In the genomic region with DNA sequence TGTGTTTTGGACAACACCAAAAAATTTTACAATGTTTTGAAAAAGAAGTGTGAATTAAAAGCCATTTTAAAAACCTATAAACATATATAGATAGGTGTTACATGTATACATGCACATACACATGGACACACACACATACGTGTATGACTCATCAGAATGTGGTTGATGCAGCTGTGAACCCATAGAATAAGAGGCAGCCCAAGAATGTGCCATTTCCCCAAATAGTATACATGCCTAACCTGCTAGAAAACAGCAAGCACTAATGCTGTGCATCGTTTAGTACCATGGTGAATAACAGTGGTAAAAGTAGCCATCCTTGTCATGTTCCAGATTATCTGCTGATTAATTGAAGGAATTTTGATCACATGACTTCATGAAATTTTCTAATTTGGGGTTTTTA, we compare ENCODE assay signal across 19 cellular contexts.
DNase-seq lines count a peak whose midpoint lies in the region; ATAC-seq and TF ChIP-seq lines count a peak whose summit lies in the region.
"Had no signal": no experiment of that assay in that cellular context is flagged by ENCODE, and none has a peak within 500 bp of the region (broad histone marks: within the 10 kb centered on the region; RNA-seq: fewer than 3 reads in every experiment).

No MANE protein-coding gene starts in this region.

- H3K27me3 ChIP-seq in RWPE2 (ENCODE audit: insufficient read depth, poor library complexity, severe bottlenecking): no peaks in the 10 kb centered on the region

- no peak overlapping the region for H3K4me3 ChIP-seq in RWPE2 (ENCODE audit: severe bottlenecking)
- H3K4me3 ChIP-seq: SK-N-MC had no signal

- no peak for TF ChIP-seq CTCF in RWPE2 (IDR thresholded peaks at IDR 0.05; ENCODE audit: poor library complexity, severe bottlenecking)

- H3K9me3 ChIP-seq in RWPE2 (ENCODE audit: severe bottlenecking): no peaks in the 10 kb centered on the region

- no peak overlapping the region for H3K27ac ChIP-seq in RWPE2 (ENCODE audit: poor library complexity, severe bottlenecking)
- H3K27ac ChIP-seq: C4-2B, SK-N-MC had no signal

- ATAC-seq in HG02981 (IDR thresholded peaks at IDR 0.05; ENCODE audit: unreplicated experiment): peak; percentile 46
- ATAC-seq in RWPE2 (ENCODE audit: low read depth): peak; percentile 58; the same call in 2 of the 3 replicates
- no peak for ATAC-seq in HG02610 (IDR thresholded peaks at IDR 0.05; ENCODE audit: unreplicated experiment)
- ATAC-seq: HCT116, Panc1 had no signal

- peak; percentile 28 for DNase-seq in EH (ENCODE audit: low read depth)
- no peak for DNase-seq in RWPE2 (ENCODE audit: low spot score)
- DNase-seq in iris pigment epithelial cell (ENCODE audit: low read depth): peak; percentile 11
- no peak for DNase-seq in hypothalamus (lab: John Stamatoyannopoulos, UW)
- no peak for DNase-seq in NAMALWA (ENCODE audit: low spot score)
- DNase-seq in stimulated activated CD4-positive, alpha-beta T cell treated with anti-CD3 and anti-CD28 coated beads, Interleukin-15, amount 100 ng/mL, for 24 hours: no peak
- DNase-seq: DMS 273 treated with DMSO at 0.1 percent for 48 hours, NCI-H1436 treated with DMSO at 0.1 percent for 48 hours, NCI-H2029 treated with DMSO at 0.1 percent for 48 hours, NCI-H2171 treated with DMSO at 0.1 percent for 48 hours, NCI-H510A, NCI-H774, Right ventricle myocardium superior had no signal

- no peaks in the 10 kb centered on the region for H3K4me1 ChIP-seq in RWPE2 (ENCODE audit: insufficient read depth, poor library complexity, severe bottlenecking)

- no peaks in the 10 kb centered on the region for H3K36me3 ChIP-seq in RWPE2 (ENCODE audit: low read depth)

Comparison
In these comparisons a context has a peak if more than half of its experiments do, and no peak if none do; other contexts are left out.
1. DNase-seq: peak in EH (single experiment) and iris pigment epithelial cell (single experiment); none in RWPE2 (single experiment), hypothalamus (0 of 51), NAMALWA (single experiment) and stimulated activated CD4-positive, alpha-beta T cell treated with anti-CD3 and anti-CD28 coated beads, Interleukin-15, amount 100 ng/mL, for 24 hours (single experiment).